Comparison of ENCODE assay signal across 18 cellular contexts in the genomic region with DNA sequence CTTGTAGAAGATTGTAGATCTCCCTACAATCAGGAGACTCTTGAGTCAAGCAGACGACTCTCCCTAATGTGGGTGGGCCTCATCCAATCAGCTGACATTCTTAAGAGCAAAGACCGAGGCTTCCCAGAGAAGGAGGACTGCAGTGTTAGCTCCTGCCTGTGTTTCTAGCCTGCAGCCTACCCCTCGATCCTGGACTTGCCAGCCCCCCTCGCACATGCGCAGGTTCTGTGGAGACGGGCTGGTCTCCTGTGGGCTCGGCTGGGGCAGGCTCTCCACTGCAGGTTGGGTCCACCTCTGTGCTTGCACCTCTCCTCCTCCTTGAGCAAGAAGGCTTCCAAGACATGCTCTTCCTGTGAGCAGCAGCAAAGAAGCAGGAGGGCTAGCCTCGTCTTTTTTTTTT.
"Had no signal": no experiment of that assay in that cellular context is flagged by ENCODE, and none has a peak within 500 bp of the region (broad histone marks: within the 10 kb centered on the region; RNA-seq: fewer than 3 reads in every experiment).

No MANE protein-coding gene starts in this region.

- H3K4me3 Mint-ChIP-seq: effector memory CD8-positive, alpha-beta T cell; naive thymus-derived CD8-positive, alpha-beta T cell; nephron progenitor cell; stimulated activated effector memory CD8-positive, alpha-beta T cell treated with anti-CD3 and anti-CD28 coated beads, Interleukin-12 subunit alpha, Interleukin-12 subunit beta, amount 100 ng/mL, for 72 hours had no signal

- H3K36me3 Mint-ChIP-seq: stimulated activated effector memory CD8-positive, alpha-beta T cell treated with anti-CD3 and anti-CD28 coated beads, Interleukin-12 subunit alpha, Interleukin-12 subunit beta, amount 100 ng/mL, for 72 hours had no signal

- H3K4me2 ChIP-seq: smooth muscle cell had no signal

- H3K27me3 ChIP-seq: gastrocnemius medialis, thyroid gland had no signal

- H3K9me3 Mint-ChIP-seq: effector memory CD8-positive, alpha-beta T cell; nephron progenitor cell had no signal

- H3K27ac Mint-ChIP-seq: effector memory CD8-positive, alpha-beta T cell; naive thymus-derived CD8-positive, alpha-beta T cell; nephron progenitor cell; stimulated activated effector memory CD8-positive, alpha-beta T cell treated with anti-CD3 and anti-CD28 coated beads, Interleukin-12 subunit alpha, Interleukin-12 subunit beta, amount 100 ng/mL, for 72 hours had no signal

- H3K4me1 Mint-ChIP-seq: naive thymus-derived CD8-positive, alpha-beta T cell; nephron progenitor cell; stimulated activated effector memory CD8-positive, alpha-beta T cell treated with anti-CD3 and anti-CD28 coated beads, Interleukin-12 subunit alpha, Interleukin-12 subunit beta, amount 100 ng/mL, for 72 hours had no signal

- DNase-seq: effector memory CD8-positive, alpha-beta T cell; foreskin fibroblast; gastrocnemius medialis; kidney; naive thymus-derived CD8-positive, alpha-beta T cell; nephron progenitor cell; occipital lobe; pancreas; stimulated activated CD4-positive, alpha-beta T cell treated with anti-CD3 and anti-CD28 coated beads, Interleukin-12 subunit alpha, Interleukin-12 subunit beta, amount 100 ng/mL, for 4 hours; stimulated activated CD4-positive, alpha-beta T cell treated with anti-CD3 and anti-CD28 coated beads, Interleukin-1b, Interleukin-23, amount 100 ng/mL, for 48 hours; stimulated activated CD4-positive, alpha-beta T cell treated with anti-CD3 and anti-CD28 coated beads, Interleukin-4, amount 100 ng/mL, for 24 hours; stimulated activated naive CD4-positive, alpha-beta T cell treated with Interleukin-2 at 50 U/mL for 16 hours; stomach; thyroid gland; trophoblast cell had no signal

- H3K36me3 ChIP-seq: gastrocnemius medialis, pancreas, stomach, thyroid gland had no signal

- H3K9me3 ChIP-seq: gastrocnemius medialis, pancreas, thyroid gland had no signal

- H3K27ac ChIP-seq: coronary artery, gastrocnemius medialis, pancreas, stomach, thyroid gland had no signal

- H3K4me1 ChIP-seq: gastrocnemius medialis, pancreas, stomach, thyroid gland had no signal

- H3K4me3 ChIP-seq: coronary artery, gastrocnemius medialis, pancreas, smooth muscle cell, stomach, thyroid gland had no signal
